29 cellular contexts compared by ENCODE assay signal in the genomic region with DNA sequence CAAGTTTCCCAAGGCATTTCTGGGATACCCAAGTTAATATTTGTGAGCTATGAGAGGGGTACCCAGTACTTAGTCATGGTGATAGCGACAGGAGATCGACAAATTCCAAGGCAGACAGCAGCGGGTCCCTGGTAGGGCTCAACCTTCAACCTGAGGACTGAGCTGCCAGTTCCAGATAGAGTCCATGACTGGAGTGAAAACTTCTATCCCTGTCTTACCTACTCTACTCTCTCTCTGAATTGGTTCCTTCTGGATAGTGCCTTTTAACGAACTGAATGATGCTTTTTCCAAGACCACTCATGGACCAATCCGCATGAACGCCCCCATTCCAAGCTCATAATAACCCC.
"Had no signal": no experiment of that assay in that cellular context is flagged by ENCODE, and none has a peak within 500 bp of the region (broad histone marks: within the 10 kb centered on the region; RNA-seq: fewer than 3 reads in every experiment).

No MANE protein-coding gene starts in this region.

- H3K4me1 Mint-ChIP-seq: activated CD4-positive, alpha-beta T cell treated with anti-CD3 and anti-CD28 coated beads, Interleukin-2, amount 10 ng/mL, durations not matched to agents 24 days and 14 days; activated naive CD4-positive, alpha-beta T cell treated with anti-CD3 and anti-CD28 coated beads, Interleukin-2, amount 50 U/mL, for 24 hours; activated naive CD8-positive, alpha-beta T cell treated with anti-CD3 and anti-CD28 coated beads, Interleukin-2, amount 10 ng/mL, durations not matched to agents 7 days and 5 days; activated T-helper 17 cell treated with anti-CD3 and anti-CD28 coated beads, Interleukin-2, amount 50 U/mL, for 72 hours; central memory CD8-positive, alpha-beta T cell had no signal

- H3K9me3 Mint-ChIP-seq: activated CD4-positive, alpha-beta T cell treated with anti-CD3 and anti-CD28 coated beads, Interleukin-2, amount 10 ng/mL, durations not matched to agents 24 days and 14 days had no signal

- H3K36me3 Mint-ChIP-seq: activated naive CD8-positive, alpha-beta T cell treated with anti-CD3 and anti-CD28 coated beads, Interleukin-2, amount 10 ng/mL, durations not matched to agents 7 days and 5 days had no signal

- H3K27ac Mint-ChIP-seq: activated CD4-positive, alpha-beta T cell treated with anti-CD3 and anti-CD28 coated beads, Interleukin-2, amount 10 ng/mL, durations not matched to agents 24 days and 14 days; activated CD8-positive, alpha-beta T cell treated with anti-CD3 and anti-CD28 coated beads for 36 hours; activated naive CD4-positive, alpha-beta T cell treated with anti-CD3 and anti-CD28 coated beads, Interleukin-2, amount 50 U/mL, for 24 hours; activated naive CD8-positive, alpha-beta T cell treated with anti-CD3 and anti-CD28 coated beads, Interleukin-2, amount 10 ng/mL, durations not matched to agents 7 days and 5 days; activated T-cell treated with anti-CD3 and anti-CD28 coated beads, Interleukin-2, amount 50 U/mL, for 72 hours; activated T-helper 17 cell treated with anti-CD3 and anti-CD28 coated beads, Interleukin-2, amount 50 U/mL, for 72 hours; T-helper 1 cell treated with Interleukin-12 subunit alpha and Interleukin-12 subunit beta and Interleukin-4 antibody, amounts not matched to agents 30 μg/mL and 1 μg/mL, for 36 hours; T-helper 2 cell treated with Interferon-gamma antibody and Interleukin-4, amounts not matched to agents 5 μg/mL and 100 μg/mL, for 36 hours had no signal

- H3K9ac ChIP-seq: SK-N-SH had no signal

- H3K4me3 ChIP-seq: ascending aorta, cardiac muscle cell, K562 had no signal

- DNase-seq: activated CD4-positive, alpha-beta T cell treated with anti-CD3 and anti-CD28 coated beads, Interleukin-2, amount 10 ng/mL, durations not matched to agents 24 days and 14 days; activated CD4-positive, alpha-beta T cell treated with anti-CD3 and anti-CD28 coated beads, Interleukin-2, amount 50 U/mL, for 4 hours; activated CD8-positive, alpha-beta T cell treated with anti-CD3 and anti-CD28 coated beads for 36 hours; activated effector memory CD4-positive, alpha-beta T cell treated with anti-CD3 and anti-CD28 coated beads, Interleukin-2, amount 50 U/mL, for 16 hours; activated naive CD4-positive, alpha-beta T cell treated with Interleukin-2 at 50 U/mL for 16 hours; activated naive CD8-positive, alpha-beta T cell treated with anti-CD3 and anti-CD28 coated beads, Interleukin-2, amount 10 ng/mL, durations not matched to agents 7 days and 5 days; activated T-cell treated with anti-CD3 and anti-CD28 coated beads, Interleukin-2, amount 50 U/mL, for 1 hour; activated T-cell treated with anti-CD3 and anti-CD28 coated beads, Interleukin-2, amount 50 U/mL, for 72 hours; amygdala; NCI-H1105; NCI-H1417 treated with DMSO at 0.1 percent for 48 hours; NCI-H187 treated with DMSO at 0.1 percent for 48 hours; NCI-H2081; NCI-H2171 treated with DMSO at 0.1 percent for 48 hours; NCI-H2227 treated with DMSO at 0.1 percent for 48 hours; NCI-H446; NCI-H510A treated with DMSO at 0.1 percent for 48 hours; NCI-H526 treated with DMSO at 0.1 percent for 48 hours; Right ventricle myocardium superior; SK-N-SH had no signal

- H3K4me3 Mint-ChIP-seq: activated CD4-positive, alpha-beta T cell treated with anti-CD3 and anti-CD28 coated beads, Interleukin-2, amount 10 ng/mL, durations not matched to agents 24 days and 14 days; activated CD8-positive, alpha-beta T cell treated with anti-CD3 and anti-CD28 coated beads for 36 hours; activated naive CD4-positive, alpha-beta T cell treated with anti-CD3 and anti-CD28 coated beads, Interleukin-2, amount 50 U/mL, for 24 hours; activated naive CD8-positive, alpha-beta T cell treated with anti-CD3 and anti-CD28 coated beads, Interleukin-2, amount 10 ng/mL, durations not matched to agents 7 days and 5 days; activated T-cell treated with anti-CD3 and anti-CD28 coated beads, Interleukin-2, amount 50 U/mL, for 72 hours; activated T-helper 17 cell treated with anti-CD3 and anti-CD28 coated beads, Interleukin-2, amount 50 U/mL, for 72 hours; central memory CD8-positive, alpha-beta T cell; T-helper 1 cell treated with Interleukin-12 subunit alpha and Interleukin-12 subunit beta and Interleukin-4 antibody, amounts not matched to agents 30 μg/mL and 1 μg/mL, for 36 hours; T-helper 2 cell treated with Interferon-gamma antibody and Interleukin-4, amounts not matched to agents 5 μg/mL and 100 μg/mL, for 36 hours had no signal

- H3K4me1 ChIP-seq: ascending aorta had no signal

- H3K36me3 ChIP-seq: ascending aorta, cardiac muscle cell had no signal

- H3K4me2 ChIP-seq: SK-N-SH had no signal

- FAIRE-seq: K562, TTC549 had no signal

- H3K27ac ChIP-seq: ascending aorta, cardiac muscle cell had no signal

- H3K27me3 ChIP-seq: ascending aorta, cardiac muscle cell had no signal

- ATAC-seq: activated CD8-positive, alpha-beta T cell treated with anti-CD3 and anti-CD28 coated beads for 36 hours; activated T-cell treated with anti-CD3 and anti-CD28 coated beads, Interleukin-2, amount 50 U/mL, for 72 hours; activated T-helper 17 cell treated with anti-CD3 and anti-CD28 coated beads, Interleukin-2, amount 50 U/mL, for 72 hours; K562 had no signal

- H3K27me3 Mint-ChIP-seq: activated CD4-positive, alpha-beta T cell treated with anti-CD3 and anti-CD28 coated beads, Interleukin-2, amount 10 ng/mL, durations not matched to agents 24 days and 14 days; activated CD8-positive, alpha-beta T cell treated with anti-CD3 and anti-CD28 coated beads for 36 hours; activated naive CD4-positive, alpha-beta T cell treated with anti-CD3 and anti-CD28 coated beads, Interleukin-2, amount 50 U/mL, for 24 hours; activated naive CD8-positive, alpha-beta T cell treated with anti-CD3 and anti-CD28 coated beads, Interleukin-2, amount 10 ng/mL, durations not matched to agents 7 days and 5 days; central memory CD8-positive, alpha-beta T cell had no signal

- H3K9me3 ChIP-seq: SK-N-SH had no signal
